ENCODE assay signal across 1 cellular context in the genomic region with DNA sequence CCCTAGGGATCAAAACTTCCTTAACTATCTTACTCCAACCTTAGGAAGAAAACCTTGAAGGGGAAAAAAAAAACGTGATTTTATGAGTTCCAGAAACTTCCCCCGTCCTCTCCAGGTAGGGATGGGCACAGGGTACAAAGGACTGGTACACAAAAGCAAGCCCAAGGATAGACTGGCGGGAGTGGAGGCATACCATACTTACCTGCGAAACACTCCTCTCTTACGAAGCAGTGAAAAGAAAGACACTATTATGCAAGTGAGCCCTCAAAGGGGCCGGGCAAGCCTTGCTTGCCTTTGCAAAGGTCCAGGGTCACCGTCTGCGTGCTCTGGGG.
TF ChIP-seq lines count a peak whose summit lies in the region.

No MANE protein-coding gene starts in this region.

TF ChIP-seq in endothelial cell of umbilical vein, 7 proteins besides CTCF, POLR2A, EP300 and RAD21:
- no peak for TF ChIP-seq MYC (IDR thresholded peaks at IDR 0.05; ENCODE audit: low read depth, low read length)
- no peak for TF ChIP-seq JUN (IDR thresholded peaks at IDR 0.05; ENCODE audit: borderline replicate concordance, insufficient read depth, insufficient read length, low read depth)
- TF ChIP-seq POLR2AphosphoS5 (IDR thresholded peaks at IDR 0.05; ENCODE audit: insufficient read depth, low read depth, low read length), result no peak
- no peak for TF ChIP-seq MAX (IDR thresholded peaks at IDR 0.05; ENCODE audit: insufficient read depth, insufficient read length)
- no peak for TF ChIP-seq FOS (IDR thresholded peaks at IDR 0.05; ENCODE audit: borderline replicate concordance, insufficient read depth, low read length)
- no peak for TF ChIP-seq GATA2 (IDR thresholded peaks at IDR 0.05; ENCODE audit: insufficient read depth, insufficient read length, low read depth, low read length)
- TF ChIP-seq EZH2 (IDR thresholded peaks at IDR 0.05; ENCODE audit: borderline replicate concordance, low read depth, low read length, severe bottlenecking), result no peak
